Comparison of ENCODE assay signal across 8 cellular contexts in genomic region chr1:149713952-149714351, GRCh38.
A peak's percentile ranks its signal among the peaks of the same experiment; 100 is the strongest.
DNase-seq lines count a peak whose midpoint lies in the region; ATAC-seq, FAIRE-seq and TF ChIP-seq lines count a peak whose summit lies in the region.
"Not testable (repeated sequence)": the region's sequence is repeated elsewhere in the genome, so short reads cannot be mapped to it uniquely, and the experiment has no call there.

No MANE protein-coding gene starts in this region.

- not testable (repeated sequence) for TF ChIP-seq CTCF in A549 (IDR thresholded peaks at IDR 0.05); IMR-90 (conservative IDR thresholded peaks at IDR 0.05; ENCODE audit: low read depth, low read length); Panc1 (IDR thresholded peaks at IDR 0.05); WTC11 (IDR thresholded peaks at IDR 0.05); bronchial epithelial cell (IDR thresholded peaks at IDR 0.05; ENCODE audit: insufficient read depth, low read length, severe bottlenecking); HepG2 (CRISPR knock-in tag; IDR thresholded peaks at IDR 0.05)

- in situ Hi-C loops in IMR-90 (cut with MboI; ENCODE audit: low sequenced_read_pairs); Panc1 (cut with HindIII; ENCODE audit: low pct_unique_long_range_greater_than_20kb, low sequenced_read_pairs); HepG2 (cut with HindIII; ENCODE audit: extremely low pct_ligation_motif_present, low pct_unique_long_range_greater_than_20kb): not testable (repeated sequence)

- CTCF ChIA-PET in A549 (lab: Yijun Ruan, JAX); IMR-90 (lab: Yijun Ruan, JAX); Panc1 (lab: Charles Lee); WTC11 (lab: Charles Lee); HepG2 (lab: Yijun Ruan, JAX; ENCODE audit: low intra/inter-chr PET ratio, low total read pairs): not testable (repeated sequence)

- not testable (repeated sequence) for H3K4me3 Mint-ChIP-seq in WTC11

- H3K27me3 ChIP-seq in IMR-90 (ENCODE audit: control insufficient read depth, insufficient read depth, low read length); Panc1 (ENCODE audit: control insufficient read depth, insufficient read depth, low read length); bronchial epithelial cell (ENCODE audit: control insufficient read depth, insufficient read depth, low read length); HepG2 (ENCODE audit: control insufficient read depth in 1 of 2, insufficient read depth in 2 of 2, low read length in 2 of 2): not testable (repeated sequence)

- not testable (repeated sequence) for H3K79me2 ChIP-seq in HepG2 (ENCODE audit: insufficient read depth, low read length)

- intact Hi-C loops in IMR-90 (cut with micrococcal nuclease); Panc1 (cut with micrococcal nuclease; ENCODE audit: unreplicated experiment); left colon (cut with DNase I, micrococcal nuclease); HepG2 (cut with micrococcal nuclease; ENCODE audit: unreplicated experiment); sciatic nerve (cut with DNase I): not testable (repeated sequence)

- H4K5ac ChIP-seq in IMR-90 (ENCODE audit: low read depth, low read length) = not testable (repeated sequence)

- not testable (repeated sequence) for H3K4me1 ChIP-seq in A549; IMR-90 (ENCODE audit: control insufficient read depth, insufficient read depth, low read length); Panc1 (ENCODE audit: control insufficient read depth, insufficient read depth, low read length); HepG2 (ENCODE audit: insufficient read depth, low read length)

- not testable (repeated sequence) for H3K9ac ChIP-seq in IMR-90 (ENCODE audit: low read depth, low read length); HepG2 (ENCODE audit: insufficient read depth, low read depth, low read length)

- peak; percentile 72 to 74 for ATAC-seq in A549
- peak; percentile 55 for ATAC-seq in IMR-90 (ENCODE audit: low read depth)
- ATAC-seq in Panc1 = peak; percentile 63
- peak; percentile 38 for ATAC-seq in WTC11
- peak; percentile 53 for ATAC-seq in left colon
- ATAC-seq in HepG2 = peak; percentile 78
- ATAC-seq in sciatic nerve = peak; percentile 33

- H3K27ac ChIP-seq in A549; IMR-90 (ENCODE audit: insufficient read depth, low read length); Panc1 (ENCODE audit: low read length); HepG2 (ENCODE audit: extremely low read length, insufficient read depth, low read length): not testable (repeated sequence)

- TF ChIP-seq RAD21 in A549 (conservative IDR thresholded peaks at IDR 0.05 in 1 of 2, IDR thresholded peaks at IDR 0.05 in 1 of 2); IMR-90 (IDR thresholded peaks at IDR 0.05; ENCODE audit: low read length); HepG2 (CRISPR knock-in tag; IDR thresholded peaks at IDR 0.05): not testable (repeated sequence)

- H3K9me3 ChIP-seq in A549; IMR-90 (ENCODE audit: control insufficient read depth, insufficient read depth, low read length); Panc1 (ENCODE audit: control insufficient read depth, insufficient read depth, low read depth, low read length); HepG2 (ENCODE audit: low read length): not testable (repeated sequence)

- not testable (repeated sequence) for H2BK15ac ChIP-seq in IMR-90 (ENCODE audit: low read depth, low read length)

- TF ChIP-seq EP300 in A549 (IDR thresholded peaks at IDR 0.05); HepG2 (IDR thresholded peaks at IDR 0.05; ENCODE audit: low read depth in 2 of 2, low read length in 2 of 2); HepG2 (CRISPR knock-in tag; IDR thresholded peaks at IDR 0.05; ENCODE audit: borderline replicate concordance): not testable (repeated sequence)

- TF ChIP-seq POLR2A in A549 (IDR thresholded peaks at IDR 0.05; ENCODE audit: low read length); IMR-90 (IDR thresholded peaks at IDR 0.05; ENCODE audit: low read depth, low read length); HepG2 (IDR thresholded peaks at IDR 0.05; ENCODE audit: insufficient read depth in 1 of 2, low read depth in 2 of 2, low read length in 2 of 2): not testable (repeated sequence)

- not testable (repeated sequence) for H2AK9ac ChIP-seq in IMR-90 (replicated peaks; ENCODE audit: low read depth, low read length, poor library complexity)

- H2AK5ac ChIP-seq in IMR-90 (ENCODE audit: low read depth, low read length) = not testable (repeated sequence)

- POLR2A ChIA-PET in A549 (lab: Yijun Ruan, JAX); IMR-90 (lab: Charles Lee; ENCODE audit: unreplicated experiment); Panc1 (lab: Charles Lee); WTC11 (lab: Charles Lee); HepG2 (lab: Yijun Ruan, JAX): not testable (repeated sequence)

- not testable (repeated sequence) for H3K4me1 Mint-ChIP-seq in WTC11

- H2BK5ac ChIP-seq in IMR-90 (ENCODE audit: low read depth, low read length, poor library complexity, severe bottlenecking) = not testable (repeated sequence)

- dilution Hi-C loops in IMR-90 (cut with HindIII; ENCODE audit: low sequenced_read_pairs, unreplicated experiment) = not testable (repeated sequence)

- H3K18ac ChIP-seq in IMR-90 (ENCODE audit: low read depth, low read length) = not testable (repeated sequence)

- WGBS in A549 (ENCODE audit: missing lambda C conversion rate) = 0% methylated on average over 1 of the region's 4 CpGs
- no CpG with 5 or more reads among the region's 4 CpGs for whole genome bisulfite sequencing in IMR-90 (ENCODE audit: extremely low coverage in 2 of 2, insufficient read length in 1 of 2), 2 experiments
- WGBS in HepG2 (ENCODE audit: low lambda C conversion rate) = 0% methylated on average over 1 of the region's 4 CpGs

- not testable (repeated sequence) for H3K36me3 Mint-ChIP-seq in WTC11

- not testable (repeated sequence) for H4K91ac ChIP-seq in IMR-90 (ENCODE audit: insufficient read depth, low read depth, low read length)

- DNase-seq in A549 (ENCODE audit: low read depth in 1 of 2, low spot score in 1 of 2); IMR-90; Panc1 (ENCODE audit: low read depth, low spot score); WTC11 (ENCODE audit: low spot score); bronchial epithelial cell (ENCODE audit: low read depth); left colon; HepG2 (ENCODE audit: low spot score); sciatic nerve (ENCODE audit: low spot score): not testable (repeated sequence)

- not testable (repeated sequence) for H3K27me3 Mint-ChIP-seq in WTC11 (ENCODE audit: low read depth)

- H3K9me3 Mint-ChIP-seq in WTC11 = not testable (repeated sequence)

- not testable (repeated sequence) for H3K36me3 ChIP-seq in IMR-90 (ENCODE audit: control insufficient read depth, insufficient read depth, low read length); Panc1 (ENCODE audit: control insufficient read depth, insufficient read depth, low read length); bronchial epithelial cell (ENCODE audit: control insufficient read depth, insufficient read depth, low read length); HepG2 (replicated peaks in 1 of 2; ENCODE audit: control insufficient read depth in 1 of 2, insufficient read depth in 2 of 2, low read length in 2 of 2)

- H4K20me1 ChIP-seq in IMR-90 (ENCODE audit: insufficient read depth, low read length); HepG2 (ENCODE audit: insufficient read depth, low read length): not testable (repeated sequence)

- H3K4me3 ChIP-seq in A549; IMR-90 (ENCODE audit: insufficient read depth, low read depth, low read length); Panc1 (ENCODE audit: low read depth in 2 of 2, low read length in 2 of 2); bronchial epithelial cell (ENCODE audit: low read depth, low read length); HepG2 (replicated peaks in 1 of 3; ENCODE audit: insufficient read depth in 1 of 3, low read depth in 2 of 3, low read length in 3 of 3): not testable (repeated sequence)

- BruUV-seq in IMR-90 (replicated peaks; lab: Mats Ljungman, UMichigan); Panc1 (replicated peaks; lab: Mats Ljungman, UMichigan); HepG2 (replicated peaks; lab: Mats Ljungman, UMichigan): not testable (repeated sequence)

- not testable (repeated sequence) for H3K56ac ChIP-seq in IMR-90 (ENCODE audit: extremely low read depth, insufficient read depth, low read length)

- H3K23ac ChIP-seq in IMR-90 (ENCODE audit: low read depth, low read length) = not testable (repeated sequence)

- not testable (repeated sequence) for H3K4ac ChIP-seq in IMR-90 (ENCODE audit: low read depth, low read length)

- not testable (repeated sequence) for H4K8ac ChIP-seq in IMR-90 (ENCODE audit: low read depth in 2 of 2, low read length in 2 of 2)

- H3K14ac ChIP-seq in IMR-90 (replicated peaks; ENCODE audit: low read depth, low read length) = not testable (repeated sequence)

- H3K4me2 ChIP-seq in A549; IMR-90 (ENCODE audit: low read depth, low read length); HepG2 (ENCODE audit: low read depth, low read length): not testable (repeated sequence)

- not testable (repeated sequence) for H2AFZ ChIP-seq in IMR-90 (replicated peaks; ENCODE audit: low read length, poor library complexity); HepG2 (ENCODE audit: low read length)

- H3K79me1 ChIP-seq in IMR-90 (ENCODE audit: low read depth in 1 of 2, low read length in 2 of 2) = not testable (repeated sequence)

- not testable (repeated sequence) for H3K9me1 ChIP-seq in IMR-90 (ENCODE audit: insufficient read depth, low read length)

- FAIRE-seq in A549 (lab: Jason Lieb, UNC) = not testable (repeated sequence)
- FAIRE-seq in bronchial epithelial cell (lab: Jason Lieb, UNC) = peak; percentile 55
- FAIRE-seq in HepG2 (lab: Jason Lieb, UNC) = peak; percentile 70

- H3K27ac Mint-ChIP-seq in WTC11 = not testable (repeated sequence)

- H2BK120ac ChIP-seq in IMR-90 (ENCODE audit: low read depth, low read length) = not testable (repeated sequence)

- not testable (repeated sequence) for H2BK20ac ChIP-seq in IMR-90 (ENCODE audit: low read depth, low read length)
